In the genomic region with DNA sequence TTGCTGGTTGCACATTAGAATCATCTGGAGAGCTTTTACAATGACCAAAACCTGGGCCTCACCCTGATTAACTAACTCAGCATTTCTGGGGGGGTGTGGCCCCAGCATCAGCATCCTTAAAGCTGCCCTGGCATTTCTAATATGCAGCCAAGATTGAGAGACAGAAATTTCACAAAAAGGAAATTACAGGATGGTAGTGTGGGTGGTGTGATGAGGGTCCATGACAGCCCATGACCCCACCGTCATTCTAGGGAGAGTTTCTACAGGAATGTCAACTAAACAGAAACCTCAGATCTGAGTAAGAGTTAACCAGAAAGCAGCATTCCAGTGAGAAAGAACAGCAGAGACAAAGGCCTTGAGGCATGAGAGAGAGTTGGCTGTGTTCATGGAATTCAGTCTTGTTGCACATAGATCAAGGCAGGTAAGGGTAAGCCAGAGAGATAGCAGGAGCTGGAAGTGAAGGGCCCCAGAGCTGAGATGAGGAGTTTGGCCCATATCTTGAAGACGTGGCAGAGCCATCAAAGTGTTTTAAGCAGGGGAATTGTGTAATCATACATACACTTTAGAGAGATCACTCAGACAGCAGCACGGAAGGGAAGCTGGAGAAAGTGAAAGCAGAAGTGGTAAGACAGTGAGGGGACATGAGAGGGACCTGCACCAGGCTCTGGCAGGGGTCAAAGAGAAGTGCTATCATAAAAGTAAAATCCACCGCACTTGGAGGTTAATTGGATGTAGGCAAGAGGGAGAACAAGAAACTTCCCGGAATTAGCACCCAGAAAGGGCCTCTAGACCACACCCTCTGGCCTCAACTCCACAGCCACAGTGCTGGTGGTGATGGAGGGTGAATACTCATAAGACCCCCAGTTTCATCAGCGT, we compare ENCODE assay signal across 8 cellular contexts. TPM values are rescaled to one million over a fixed set of nuclear protein-coding genes. Genes with fewer than 3 reads are reported as not detected.
DNase-seq lines count a peak whose midpoint lies in the region; ATAC-seq and TF ChIP-seq lines count a peak whose summit lies in the region.

No MANE protein-coding gene starts in this region.

- H3K27ac ChIP-seq in skeletal muscle tissue (ENCODE audit: low read depth, low read length), result peak overlapping the region; percentile 48

- in situ Hi-C loops in GM13976 (cut with MboI; ENCODE audit: low sequenced_read_pairs, unreplicated experiment), result no loop called here

- TF ChIP-seq CTCF in GM13976 (IDR thresholded peaks at IDR 0.05; ENCODE audit: borderline replicate concordance, control extremely low read depth, extremely low read depth, insufficient read depth, missing control alignments), result no peak

- peak overlapping the region in 2 of 3 donors; percentile 41 for H3K4me3 ChIP-seq in skeletal muscle tissue (ENCODE audit: low read length in 3 of 3)

- peak overlapping the region in 2 of 3 donors; percentile 1 to 57 for H3K9ac ChIP-seq in skeletal muscle tissue (ENCODE audit: low read depth in 1 of 3, low read length in 3 of 3)

- peaks cover 0 to 4% (median 3%) of the 10 kb centered on the region in 3 donors for H3K27me3 ChIP-seq in skeletal muscle tissue (ENCODE audit: control insufficient read depth in 3 of 3, insufficient read depth in 3 of 3, low read length in 3 of 3)

- no peaks in the 10 kb centered on the region for H3K9me3 ChIP-seq in skeletal muscle tissue (ENCODE audit: control insufficient read depth in 3 of 3, low read length in 3 of 3)

- peak; percentile 63 for DNase-seq in GM13976 (ENCODE audit: low spot score)
- DNase-seq in Kasumi-1 (lab: John Stamatoyannopoulos, UW), result peak; percentile 95 to 96
- DNase-seq in activated CD8-positive, alpha-beta memory T cell treated with anti-CD3 and anti-CD28 coated beads, Interleukin-2, amount 50 U/mL, for 48 hours, result peak; percentile 65
- DNase-seq in germinal center (ENCODE audit: low spot score), result peak; percentile 60
- DNase-seq in NCI-H1417 (lab: John Stamatoyannopoulos, UW), result no peak
- no peak for DNase-seq in cerebellar nuclear complex (lab: John Stamatoyannopoulos, UW)

- peaks cover 0 to 8% (median 2%) of the 10 kb centered on the region in 3 donors for H3K4me1 ChIP-seq in skeletal muscle tissue (ENCODE audit: control insufficient read depth in 3 of 3, insufficient read depth in 3 of 3, low read length in 3 of 3)

- peak; percentile 99 for ATAC-seq in GM21786 (IDR thresholded peaks at IDR 0.05; ENCODE audit: unreplicated experiment)

- no peaks in the 10 kb centered on the region for H3K36me3 ChIP-seq in skeletal muscle tissue (ENCODE audit: control insufficient read depth in 3 of 3, insufficient read depth in 3 of 3, low read length in 3 of 3)

RNA-seq across cellular contexts. Expression of a gene that starts 7.8 kb away (rescaled TPM):
- total RNA-seq in skeletal muscle tissue, result 1.0 TPM

RNA-seq across cellular contexts. Expression of a gene that starts 16.8 kb away (rescaled TPM):
- 3,298 TPM for total RNA-seq in skeletal muscle tissue

Comparison
In these comparisons a context has a peak if more than half of its experiments do, and no peak if none do; other contexts are left out.
1. DNase-seq: peak in GM13976 (single experiment), Kasumi-1 (2 of 2), activated CD8-positive, alpha-beta memory T cell treated with anti-CD3 and anti-CD28 coated beads, Interleukin-2, amount 50 U/mL, for 48 hours (single experiment) and germinal center (single experiment); none in NCI-H1417 (0 of 3) and cerebellar nuclear complex (0 of 2).